Comparison of ENCODE assay signal across 8 cellular contexts in genomic region chr20:50794846-50795634, GRCh38. TPM values are rescaled to one million over a fixed set of nuclear protein-coding genes. Genes with fewer than 3 reads are reported as not detected.
DNase-seq lines count a peak whose midpoint lies in the region; ATAC-seq and TF ChIP-seq lines count a peak whose summit lies in the region.

BCAS4 (plus strand) TSS chr20:50795061; CDS start chr20:50795084, 23 bp downstream.

- no peaks in the 10 kb centered on the region for H3K9me3 ChIP-seq in right cardiac atrium (ENCODE audit: control insufficient read depth, low read length)

- no peaks in the 10 kb centered on the region for H3K36me3 ChIP-seq in GM06990 (ENCODE audit: control insufficient read depth, insufficient read depth, low read length)

- H3K27me3 ChIP-seq in GM06990 (replicated peaks; ENCODE audit: control insufficient read depth, insufficient read depth, low read length) (no peaks in the 10 kb centered on the region), right cardiac atrium (ENCODE audit: control insufficient read depth, insufficient read depth) (no peaks in the 10 kb centered on the region)

- TF ChIP-seq CTCF in GM06990 (IDR thresholded peaks at IDR 0.05; ENCODE audit: insufficient read depth, low read length, poor library complexity, severe bottlenecking) (peak; percentile 50), LNCaP clone FGC (IDR thresholded peaks at IDR 0.05; ENCODE audit: control insufficient read depth, extremely low read depth, insufficient read depth) (peak; percentile 95)

- H3K4me3 ChIP-seq in GM06990 (replicated peaks; ENCODE audit: low read depth, low read length) (peak within 1 kb of the TSS; percentile 95), LNCaP clone FGC (ENCODE audit: low read depth, low read length) (peak within 1 kb of the TSS; percentile 83), right cardiac atrium (ENCODE audit: low read length) (peak within 1 kb of the TSS; percentile 72)

- intact Hi-C loops in right cardiac atrium (cut with DNase I), result loop anchor here in 3 of 4 donors (5.0 to 10.0 kb wide), 5 partner anchors 127 to 510 kb away; partner anchors contain the start of genes ADNP (in 1 of the 3), DPM1 (in 1 of the 3) and MOCS3 (in 1 of the 3)

- H3K27ac ChIP-seq in right cardiac atrium (ENCODE audit: low read length), result no peak within 1 kb of the TSS

- under 1% methylated on average over 92 of the region's 92 CpGs for WGBS in right cardiac atrium

- ATAC-seq in right cardiac atrium, result peak; percentile 85 to 86
- ATAC-seq in HG03378 (IDR thresholded peaks at IDR 0.05; ENCODE audit: unreplicated experiment), result no peak

- DNase-seq in GM06990 (ENCODE audit: extremely low read depth, insufficient read length) (peak; percentile 95), GOT3 (lab: John Stamatoyannopoulos, UW) (peak; percentile 58), LNCaP clone FGC (ENCODE audit: low read depth) (no peak), T-helper 1 cell (peak; percentile 63 to 85 (median 72)), amniotic stem cell (lab: John Stamatoyannopoulos, UW) (peak; percentile 68), right cardiac atrium (peak; percentile 62 to 88 (median 86)), retina (peak; percentile 88)

- no peaks in the 10 kb centered on the region for H3K4me1 ChIP-seq in right cardiac atrium (ENCODE audit: control insufficient read depth, insufficient read depth, low read length)

RNA-seq across cellular contexts. Expression of gene BCAS4, which starts in this region (rescaled TPM):
- total RNA-seq in right cardiac atrium, result 1 to 10 TPM; 1.6 to 3.5 (median 2.2) TPM
- polyA plus RNA-seq in right cardiac atrium, result 2.4 TPM
